ENCODE assay signal across 8 cellular contexts in the genomic region with DNA sequence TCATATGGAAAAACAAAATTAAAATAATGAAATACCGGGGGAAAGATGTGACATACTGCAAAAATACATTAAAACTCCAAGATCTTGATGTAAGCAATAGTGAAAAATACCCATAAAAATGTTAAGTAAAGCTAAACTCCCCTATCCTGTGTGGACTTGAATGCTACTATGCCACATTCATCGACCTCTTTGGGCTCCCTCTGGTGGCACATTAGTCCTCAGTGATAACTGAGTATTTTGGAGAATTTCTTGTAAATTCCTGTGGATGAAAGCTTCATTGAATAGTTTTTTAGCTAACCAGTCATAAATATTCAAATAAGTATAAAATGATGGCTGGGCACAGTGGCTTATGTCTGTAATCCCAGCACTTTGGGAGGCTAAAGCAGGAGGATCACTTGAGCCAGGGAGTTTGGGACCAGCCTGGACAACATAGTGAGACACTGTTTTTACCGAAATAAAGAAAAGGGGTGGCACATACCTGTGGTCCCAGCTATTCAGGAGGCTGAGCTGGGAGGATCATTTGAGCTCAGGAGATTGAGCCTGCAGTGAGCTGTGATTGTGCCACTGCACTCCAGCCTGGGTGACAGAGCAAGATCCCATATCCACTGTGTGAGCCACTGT. TPM values are rescaled to one million over a fixed set of nuclear protein-coding genes. Genes with fewer than 3 reads are reported as not detected.
DNase-seq lines count a peak whose midpoint lies in the region; ATAC-seq and TF ChIP-seq lines count a peak whose summit lies in the region.

No MANE protein-coding gene starts in this region.

- no peak overlapping the region for H3K27ac ChIP-seq in neuronal stem cell (replicated peaks; ENCODE audit: low read length)

- no peaks in the 10 kb centered on the region for H3K79me1 ChIP-seq in neuronal stem cell (ENCODE audit: low read depth, low read length)

- H3K27me3 Mint-ChIP-seq in effector memory CD8-positive, alpha-beta T cell: no peaks in the 10 kb centered on the region

- H3K27me3 ChIP-seq in Loucy (ENCODE audit: insufficient read depth, low read length, poor library complexity, severe bottlenecking) (no peaks in the 10 kb centered on the region), neuronal stem cell (ENCODE audit: control insufficient read depth in 3 of 3, insufficient read depth in 3 of 3, low read depth in 1 of 3, low read length in 3 of 3) (no peaks in the 10 kb centered on the region)

- H3K23ac ChIP-seq in neuronal stem cell (ENCODE audit: low read depth, low read length, poor library complexity): no peak overlapping the region

- H3K4me1 ChIP-seq in Loucy (ENCODE audit: insufficient read depth, low read length, poor library complexity, severe bottlenecking): no peaks in the 10 kb centered on the region
- peaks cover 0 to 3% of the 10 kb centered on the region in 2 donors for H3K4me1 ChIP-seq in neuronal stem cell (ENCODE audit: control insufficient read depth in 2 of 2, insufficient read depth in 1 of 2, low read depth in 1 of 2, low read length in 2 of 2)

- peak; percentile 83 for TF ChIP-seq CTCF in Loucy (conservative IDR thresholded peaks at IDR 0.05; ENCODE audit: low read length)

- H3K4ac ChIP-seq in neuronal stem cell (ENCODE audit: low read length): no peak overlapping the region

- H2AFZ ChIP-seq in Loucy (ENCODE audit: low read length): no peak overlapping the region
- no peak overlapping the region for H2AFZ ChIP-seq in neuronal stem cell (ENCODE audit: low read length)

- ATAC-seq in GM18868 (IDR thresholded peaks at IDR 0.05; ENCODE audit: unreplicated experiment) (peak; percentile 75), HG03045 (IDR thresholded peaks at IDR 0.05; ENCODE audit: unreplicated experiment) (no peak)
- peak; percentile 85 for ATAC-seq in effector memory CD8-positive, alpha-beta T cell (replicated peaks)

- peak; percentile 31 to 34 for DNase-seq in AML-193 (lab: John Stamatoyannopoulos, UW)
- DNase-seq in activated CD4-positive, alpha-beta T cell treated with anti-CD3 and anti-CD28 coated beads for 1 hour: peak; percentile 24
- peak; percentile 46 to 54 (median 48) for DNase-seq in effector memory CD8-positive, alpha-beta T cell
- DNase-seq in myocyte (ENCODE audit: low read depth): peak; percentile 64
- DNase-seq in neuronal stem cell (ENCODE audit: low spot score): no peak

- H3K4me3 Mint-ChIP-seq in effector memory CD8-positive, alpha-beta T cell: no peak overlapping the region

- H3K9me3 ChIP-seq in Loucy (ENCODE audit: insufficient read depth, low read depth, low read length) (no peaks in the 10 kb centered on the region), neuronal stem cell (replicated peaks in 1 of 2; ENCODE audit: control insufficient read depth in 2 of 2, insufficient read depth in 1 of 2, low read depth in 1 of 2, low read length in 2 of 2) (no peaks in the 10 kb centered on the region)

- H3K4me2 ChIP-seq in Loucy (ENCODE audit: low read depth, low read length, poor library complexity, severe bottlenecking) (no peak overlapping the region), neuronal stem cell (ENCODE audit: insufficient read depth, low read length, poor library complexity, severe bottlenecking) (no peak overlapping the region)

- WGBS in neuronal stem cell (ENCODE audit: extremely low coverage in 2 of 2, insufficient read length in 2 of 2, insufficient replicate concordance in 1 of 2), 2 donors: no CpG with 5 or more reads among the region's 3 CpGs

- H3F3A ChIP-seq in Loucy (ENCODE audit: low read depth): no peaks in the 10 kb centered on the region

- H3K18ac ChIP-seq in neuronal stem cell (ENCODE audit: low read length): no peak overlapping the region

- no peak overlapping the region for H3K14ac ChIP-seq in neuronal stem cell (ENCODE audit: low read length)

- H3K9me2 ChIP-seq in Loucy (replicated peaks; ENCODE audit: low read depth, low read length): no peaks in the 10 kb centered on the region

- H2AK5ac ChIP-seq in neuronal stem cell (ENCODE audit: low read depth, low read length): no peak overlapping the region

- no peak overlapping the region for H2BK15ac ChIP-seq in neuronal stem cell (ENCODE audit: low read length)

- no peaks in the 10 kb centered on the region for H4K20me1 ChIP-seq in Loucy (ENCODE audit: insufficient read depth, low read length, poor library complexity, severe bottlenecking)

- no peak overlapping the region for H3K4me3 ChIP-seq in Loucy (ENCODE audit: low read length, poor library complexity, severe bottlenecking)
- no peak overlapping the region for H3K4me3 ChIP-seq in neuronal stem cell (ENCODE audit: low read length in 2 of 2)

- no peaks in the 10 kb centered on the region for H3K79me2 ChIP-seq in Loucy (ENCODE audit: insufficient read depth, low read length)

- H3K9me3 Mint-ChIP-seq in effector memory CD8-positive, alpha-beta T cell: no peaks in the 10 kb centered on the region

- no peak overlapping the region for H2BK12ac ChIP-seq in neuronal stem cell (ENCODE audit: low read length)

- H4K91ac ChIP-seq in neuronal stem cell (ENCODE audit: low read depth, low read length, poor library complexity): no peak overlapping the region

- H2BK120ac ChIP-seq in neuronal stem cell (ENCODE audit: low read depth, low read length): no peak overlapping the region

- no peak overlapping the region for H2BK5ac ChIP-seq in neuronal stem cell (ENCODE audit: low read length)

- no peak overlapping the region for H3K27ac Mint-ChIP-seq in effector memory CD8-positive, alpha-beta T cell

- H3K4me1 Mint-ChIP-seq in effector memory CD8-positive, alpha-beta T cell (ENCODE audit: low read depth in 2 of 2): no peaks in the 10 kb centered on the region

- no peaks in the 10 kb centered on the region for H3K36me3 ChIP-seq in Loucy (ENCODE audit: insufficient read depth, low read length)
- no peaks in the 10 kb centered on the region for H3K36me3 ChIP-seq in neuronal stem cell (replicated peaks in 1 of 2; ENCODE audit: control insufficient read depth in 2 of 2, insufficient read depth in 2 of 2, low read length in 2 of 2)

- H4K8ac ChIP-seq in neuronal stem cell (ENCODE audit: low read depth, low read length): no peak overlapping the region

- H3K9ac ChIP-seq in Loucy (ENCODE audit: low read depth, low read length, poor library complexity, severe bottlenecking): no peak overlapping the region
- no peak overlapping the region for H3K9ac ChIP-seq in neuronal stem cell (ENCODE audit: low read depth, low read length, poor library complexity)

- no peaks in the 10 kb centered on the region for H3K36me3 Mint-ChIP-seq in effector memory CD8-positive, alpha-beta T cell (ENCODE audit: insufficient read depth)

RNA-seq across cellular contexts. Expression of gene SGPP1, which starts 42.4 kb away (rescaled TPM):
- 15.8 and 17.4 TPM in 2 replicates for total RNA-seq in myocyte
- 7.4 TPM for polyA plus RNA-seq in myocyte (2012)
- polyA plus RNA-seq in neuronal stem cell (2013, experiment 1 of 2): 6.6 TPM
- polyA plus RNA-seq in neuronal stem cell (2013, experiment 2 of 2): 6.7 TPM
